8 cellular contexts compared by ENCODE assay signal in the genomic region with DNA sequence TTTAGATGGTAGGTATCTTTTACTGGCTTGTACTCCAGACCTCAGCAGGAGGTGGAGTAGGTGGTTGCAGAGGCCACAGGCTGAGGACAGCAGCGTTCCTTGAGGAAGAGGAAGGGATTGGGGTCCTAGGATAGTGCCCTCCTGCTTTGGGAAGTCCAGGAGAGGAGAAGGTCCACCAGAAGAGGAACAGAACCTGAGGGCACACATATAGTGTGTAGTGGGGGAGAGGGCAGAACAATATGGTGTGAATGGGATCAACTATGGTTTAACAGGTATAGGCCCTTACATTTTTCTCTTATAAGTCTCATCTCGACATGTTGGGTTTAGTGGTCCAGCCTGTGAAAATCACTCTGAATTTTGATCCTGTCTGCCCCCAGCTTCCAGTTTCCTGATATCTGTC.
"Had no signal": no experiment of that assay in that cellular context is flagged by ENCODE, and none has a peak within 500 bp of the region (broad histone marks: within the 10 kb centered on the region; RNA-seq: fewer than 3 reads in every experiment).

No MANE protein-coding gene starts in this region.

- FAIRE-seq: G401.6, GM12878, GM12891, GM12892, GM18507, GM19239 had no signal

- H3K4me3 ChIP-seq: GM12878 had no signal

- DNase-seq: GDM1, GF-D8 had no signal

- ATAC-seq: GM12878 had no signal
